9 cellular contexts compared by ENCODE assay signal in the genomic region with DNA sequence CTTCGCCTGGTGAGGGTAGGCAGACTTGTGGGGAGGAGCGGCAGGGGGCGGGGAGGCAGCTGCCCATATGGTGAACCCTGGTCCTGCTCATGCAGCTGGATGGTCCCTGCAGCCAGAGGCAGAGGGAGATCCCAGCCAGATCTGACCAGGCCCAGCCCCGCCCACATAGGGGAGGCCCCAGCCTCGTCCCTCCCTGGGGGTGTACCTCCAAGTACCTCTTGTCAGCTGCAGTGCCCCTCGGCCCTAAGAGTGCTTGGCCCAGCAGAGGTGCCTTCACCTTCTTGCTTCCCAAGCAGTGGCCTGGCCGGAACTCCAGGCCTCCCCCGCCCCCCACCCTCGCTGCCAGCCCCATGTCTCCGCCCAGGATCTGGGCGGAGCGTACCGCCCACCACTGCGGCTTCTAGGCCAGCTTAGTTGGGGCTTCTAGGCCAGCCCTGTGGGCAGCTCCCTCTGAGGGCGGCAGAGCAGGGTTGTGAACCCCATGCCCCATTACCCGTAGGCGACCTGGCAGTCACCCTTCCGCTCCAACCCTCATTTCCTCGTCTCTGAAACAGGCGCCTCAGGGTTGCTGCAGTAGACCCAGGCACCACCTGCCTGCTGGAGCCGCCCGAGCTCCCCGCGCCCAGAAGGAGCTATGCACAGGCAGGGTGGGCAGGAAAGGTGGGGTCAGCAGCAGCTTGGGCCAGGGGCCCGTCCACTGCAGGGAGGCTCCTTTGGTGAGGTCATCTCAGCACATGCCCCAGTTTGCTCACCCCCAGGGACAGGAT. TPM values are rescaled to one million over a fixed set of nuclear protein-coding genes. Genes with fewer than 3 reads are reported as not detected.
DNase-seq lines count a peak whose midpoint lies in the region; ATAC-seq, FAIRE-seq and TF ChIP-seq lines count a peak whose summit lies in the region.
"Had no signal": no experiment of that assay in that cellular context is flagged by ENCODE, and none has a peak within 500 bp of the region (broad histone marks: within the 10 kb centered on the region; RNA-seq: fewer than 3 reads in every experiment).

TSS of gene SARDH (minus strand) at position 314 of the 767 bp plus-strand sequence. CDS start 4,179 bp downstream, outside the sequence.

- in situ Hi-C loops in GM23248 (cut with MboI), result no loop called here
- in situ Hi-C loops in GM12878 (cut with MboI), result no loop called here

- TF ChIP-seq CTCF in GM12878 (IDR thresholded peaks at IDR 0.05 in 2 of 3, conservative IDR thresholded peaks at IDR 0.05 in 1 of 3; ENCODE audit: control insufficient read depth in 2 of 3, extremely low read depth in 1 of 3, insufficient read depth in 1 of 3, low read depth in 3 of 3, low read length in 3 of 3), result no peak

- peak within 1 kb of the TSS; percentile 55 for H3K4me3 ChIP-seq in GM23248
- no peak within 1 kb of the TSS for H3K4me3 ChIP-seq in GM12878
- peak within 1 kb of the TSS in 1 of 2 donors; percentile 26 for H3K4me3 ChIP-seq in small intestine (ENCODE audit: low read depth in 1 of 2, low read length in 2 of 2)

- no peak for TF ChIP-seq EP300 in GM12878 (IDR thresholded peaks at IDR 0.05; ENCODE audit: borderline replicate concordance in 1 of 2, control insufficient read depth in 1 of 2, low read depth in 2 of 2, low read length in 2 of 2)

- 23 to 24% methylated on average over 20 to 25 of the region's 25 CpGs for WGBS in GM23248 (ENCODE audit: low coverage in 1 of 2, low lambda C conversion rate in 2 of 2, missing lambda C conversion rate in 2 of 2), 2 experiments
- 18% methylated on average over 25 of the region's 25 CpGs for WGBS in GM12878 (ENCODE audit: insufficient coverage, insufficient replicate concordance, low lambda C conversion rate, missing lambda C conversion rate)
- WGBS in small intestine, 3 donors, result 11 to 18% (median 18%) methylated on average over 23 to 25 of the region's 25 CpGs

- no peaks in the 10 kb centered on the region for H3K79me2 ChIP-seq in GM23248 (ENCODE audit: insufficient read depth)
- H3K79me2 ChIP-seq in GM12878 (ENCODE audit: control insufficient read depth, insufficient read depth, low read length), result no peaks in the 10 kb centered on the region

- RAD21 ChIA-PET in GM12878 (lab: Charles Lee; ENCODE audit: unreplicated experiment), result interaction anchor here (1.2 kb wide), 1 partner anchor 255 kb away, joined by 3 read pairs; no protein-coding TSS in a partner anchor

- DNase-seq in AG08395 (ENCODE audit: low spot score) (peak; percentile 80), GM23248 (peak; percentile 50), SHP77 (lab: John Stamatoyannopoulos, UW) (peak; percentile 57 to 76), GM12878 (ENCODE audit: low read depth, low spot score) (no peak), iPS-NIHi11 (ENCODE audit: low spot score) (peak; percentile 88), small intestine (peak; percentile 14), NCI-H345 (lab: John Stamatoyannopoulos, UW) (no peak)

- FAIRE-seq in GM12878 (lab: Jason Lieb, UNC) (no peak), small intestine (lab: Jason Lieb, UNC) (no peak)
- FAIRE-seq: endometrium had no signal

- H2AFZ ChIP-seq in GM23248 (peak within 1 kb of the TSS; percentile 71), GM12878 (ENCODE audit: control insufficient read depth, low read depth, low read length) (peak within 1 kb of the TSS; percentile 63)

- no peak for TF ChIP-seq POLR2A in GM12878 (IDR thresholded peaks at IDR 0.05; ENCODE audit: low read depth, low read length)

- H3K4me1 ChIP-seq in GM23248 (ENCODE audit: insufficient read depth), result no peaks in the 10 kb centered on the region
- H3K4me1 ChIP-seq in GM12878 (ENCODE audit: control insufficient read depth, insufficient read depth, low read length), result no peaks in the 10 kb centered on the region
- peaks cover 0 to 6% of the 10 kb centered on the region in 2 donors for H3K4me1 ChIP-seq in small intestine (ENCODE audit: control insufficient read depth in 2 of 2, insufficient read depth in 1 of 2, low read depth in 1 of 2, low read length in 1 of 2)

- H3F3A ChIP-seq in GM23248 (ENCODE audit: insufficient read depth), result no peaks in the 10 kb centered on the region

- SMC1A ChIA-PET in GM12878 (lab: Charles Lee; ENCODE audit: uncharacterized antibody, unreplicated experiment), result interaction anchor here (1.9 kb wide), 1 partner anchor 256 kb away, joined by 8 read pairs; no protein-coding TSS in a partner anchor

- peak within 1 kb of the TSS; percentile 57 for H3K4me2 ChIP-seq in GM23248 (ENCODE audit: unreplicated experiment)
- peak within 1 kb of the TSS; percentile 64 for H3K4me2 ChIP-seq in GM12878 (ENCODE audit: control insufficient read depth, insufficient read depth)

- H3K9me3 ChIP-seq in GM23248 (ENCODE audit: low read depth) (no peaks in the 10 kb centered on the region), GM12878 (replicated peaks; ENCODE audit: control insufficient read depth, insufficient read depth, low read length) (no peaks in the 10 kb centered on the region), small intestine (ENCODE audit: control insufficient read depth, low read depth) (no peaks in the 10 kb centered on the region)

- BruUV-seq in GM12878 (replicated peaks; lab: Mats Ljungman, UMichigan), result no TSS peak

- no peaks in the 10 kb centered on the region for H3K36me3 ChIP-seq in GM23248 (ENCODE audit: low read depth)
- no peaks in the 10 kb centered on the region; a peak in 1 of 4 replicates for H3K36me3 ChIP-seq in GM12878 (ENCODE audit: control insufficient read depth in 2 of 2, insufficient read depth in 2 of 2, low read length in 1 of 2)
- H3K36me3 ChIP-seq in small intestine (ENCODE audit: control insufficient read depth in 2 of 2, insufficient read depth in 2 of 2, low read length in 2 of 2), result no peaks in the 10 kb centered on the region

- CTCF ChIA-PET in GM12878 (lab: Yijun Ruan, JAX), result interaction anchor here (0.7 to 1.3 kb wide), 3 partner anchors 8 to 255 kb away, joined by 4 to 5 read pairs (median 5); no protein-coding TSS in a partner anchor

- ATAC-seq in GM12878 (peak; percentile 81), HG02642 (IDR thresholded peaks at IDR 0.05; ENCODE audit: poor library complexity, unreplicated experiment) (no peak)

- H3K27ac ChIP-seq in GM23248 (no peak within 1 kb of the TSS), GM12878 (ENCODE audit: control insufficient read depth, insufficient read depth) (no peak within 1 kb of the TSS), small intestine (ENCODE audit: low read depth in 1 of 2, low read length in 1 of 2) (no peak within 1 kb of the TSS)

- H4K20me1 ChIP-seq in GM23248 (ENCODE audit: insufficient read depth) (no peaks in the 10 kb centered on the region), GM12878 (ENCODE audit: control insufficient read depth, insufficient read depth) (no peaks in the 10 kb centered on the region)

- intact Hi-C loops in GM12878 (cut with micrococcal nuclease; ENCODE audit: unreplicated experiment), result no loop called here

- 0 out of 2 replicates have a peak, but pooled peaks cover 12% of the 10 kb centered on the region for H3K27me3 ChIP-seq in GM23248 (replicated peaks; ENCODE audit: insufficient read depth)
- no peaks in the 10 kb centered on the region; a peak in 1 of 4 replicates for H3K27me3 ChIP-seq in GM12878 (replicated peaks in 1 of 2; ENCODE audit: control insufficient read depth in 2 of 2, insufficient read depth in 2 of 2, low read length in 1 of 2)
- H3K27me3 ChIP-seq in small intestine (ENCODE audit: control insufficient read depth in 2 of 2, insufficient read depth in 2 of 2, low read length in 2 of 2), result no peaks in the 10 kb centered on the region

- POLR2A ChIA-PET in GM12878 (lab: Charles Lee), result interaction anchor here (0.5 kb wide), 1 partner anchor 164 kb away, joined by 6 read pairs; no protein-coding TSS in a partner anchor

- 0 out of 2 replicates have a peak within 1 kb of the TSS, but pooled peaks have one; percentile 28 for H3K9ac ChIP-seq in GM23248
- H3K9ac ChIP-seq in GM12878 (ENCODE audit: control insufficient read depth, insufficient read depth, low read length), result no peak within 1 kb of the TSS

- H3K9me2 ChIP-seq in GM23248 (ENCODE audit: insufficient read depth), result no peaks in the 10 kb centered on the region

- no peak for TF ChIP-seq RAD21 in GM12878 (IDR thresholded peaks at IDR 0.05; ENCODE audit: insufficient read depth, low read depth, low read length)

TF ChIP-seq in GM12878, 131 proteins besides CTCF, POLR2A, EP300 and RAD21:
- no peak for TF ChIP-seq TAF1 (IDR thresholded peaks at IDR 0.05; ENCODE audit: borderline replicate concordance, low read depth, low read length)
- no peak for TF ChIP-seq BCL11A (IDR thresholded peaks at IDR 0.05; ENCODE audit: low read depth, low read length)
- TF ChIP-seq GABPA (IDR thresholded peaks at IDR 0.05; ENCODE audit: low read depth), result no peak
- no peak for TF ChIP-seq SMC3 (IDR thresholded peaks at IDR 0.05; ENCODE audit: borderline replicate concordance, low read length)
- TF ChIP-seq SMAD1 (IDR thresholded peaks at IDR 0.05; ENCODE audit: low read depth, partially characterized antibody), result no peak
- 0 out of 2 replicates have a peak, but pooled peaks have one; percentile 35 for TF ChIP-seq HDGF (IDR thresholded peaks at IDR 0.05)
- no peak for TF ChIP-seq MYC (IDR thresholded peaks at IDR 0.05; ENCODE audit: insufficient read depth, insufficient read length, insufficient replicate concordance, low read length, severe bottlenecking)
TF ChIP-seq in GM12878: peak in this region for 1.

RNA-seq across cellular contexts. Expression of gene SARDH, which starts in this region (rescaled TPM):
- total RNA-seq in GM23248 (2014; rRNA removed; shearing (Covaris generic)), result 0.89 and 2.4 TPM in 2 replicates
- polyA plus RNA-seq in GM23248 (2016; fragmentation: Nextera tagmentation; extraction: Ambion mirVana), result 0.16 and 0.30 TPM in 2 replicates
- 3.9 TPM in 2 replicates for total RNA-seq in GM12878 (2013; cell fraction: nucleolus; rRNA removed)
- total RNA-seq in GM12878 (2014; rRNA removed), result 0.06 TPM in 1 of 2 replicates, not detected in the other
- not detected in 2 replicates for total RNA-seq in GM12878 (2014; rRNA removed; fragmentation: Illumina TruSeq; extraction: Trizol)
- total RNA-seq in GM12878 (2021), result 0.15 and 0.16 TPM in 2 replicates
- polyA plus RNA-seq in GM12878 (2011; ENCODE audit: low read depth), result not detected
- polyA plus RNA-seq in GM12878 (2011; rRNA removed), result 0.07 and 0.14 TPM in 2 replicates
- polyA plus RNA-seq in GM12878 (2011; cell fraction: cytosol; rRNA removed), result 0.23 and 0.30 TPM in 2 replicates
- polyA plus RNA-seq in GM12878 (2011; cell fraction: nucleus; rRNA removed), result 1.0 and 1.4 TPM in 2 replicates
- 0.07 and 0.20 TPM in 2 replicates for polyA plus RNA-seq in GM12878 (2012)
- polyA plus RNA-seq in GM12878 (2014; fragmentation: Illumina TruSeq; extraction: Trizol), result 0.03 TPM in 1 of 2 replicates, not detected in the other
- not detected for polyA plus RNA-seq in GM12878 (2014; fragmentation: Nextera tagmentation; extraction: Ambion mirVana)
- polyA plus RNA-seq in GM12878 (2014; rRNA removed), result 0.03 TPM in 1 of 2 replicates, not detected in the other
- polyA plus RNA-seq in GM12878 (2016; fragmentation: Nextera tagmentation; extraction: Ambion mirVana), result not detected
- 0.31 TPM in 1 of 2 replicates, not detected in the other for polyA minus RNA-seq in GM12878 (2011; rRNA and poly(A)+ RNA removed)
- not detected in 2 replicates for polyA minus RNA-seq in GM12878 (2011; cell fraction: cytosol; rRNA and poly(A)+ RNA removed)
- 0.38 and 0.60 TPM in 2 replicates for polyA minus RNA-seq in GM12878 (2011; cell fraction: nucleus; rRNA and poly(A)+ RNA removed)
- under 1 TPM in 2 of 3 donors, not detected in 1; 0.51 to 0.54 TPM for polyA plus RNA-seq in small intestine

Comparison
In these comparisons a context has a peak if more than half of its experiments do, and no peak if none do; other contexts are left out.
1. Peak in DNase-seq in small intestine; RNA of the gene not detected or under 1 TPM.
2. DNase-seq: peak in AG08395 (single experiment), GM23248 (single experiment), SHP77 (2 of 2) and iPS-NIHi11 (single experiment); none in GM12878 (single experiment) and NCI-H345 (single experiment).